Comparison of ENCODE assay signal across 15 cellular contexts in the genomic region with DNA sequence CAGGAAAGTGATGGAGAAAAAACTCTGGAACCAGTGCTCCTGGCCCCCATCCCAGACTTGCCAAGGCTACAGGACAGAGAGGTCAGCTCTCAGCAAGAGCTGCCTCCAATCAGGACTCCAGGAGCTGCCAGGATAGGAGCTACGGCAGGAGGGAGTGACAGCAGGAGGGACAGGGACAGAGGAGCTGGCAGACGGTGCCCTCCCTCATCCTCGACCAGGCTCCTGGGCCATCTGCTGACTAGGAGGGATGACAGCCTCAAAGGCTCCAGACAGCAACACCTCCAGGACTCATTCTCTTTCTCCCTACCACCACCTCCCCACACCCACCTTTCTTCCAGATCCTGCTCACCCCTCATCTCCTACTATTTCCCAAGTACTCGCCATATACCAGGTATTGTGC. TPM values are rescaled to one million over a fixed set of nuclear protein-coding genes. Genes with fewer than 3 reads are reported as not detected.
DNase-seq lines count a peak whose midpoint lies in the region.
"Had no signal": no experiment of that assay in that cellular context is flagged by ENCODE, and none has a peak within 500 bp of the region (broad histone marks: within the 10 kb centered on the region; RNA-seq: fewer than 3 reads in every experiment).

No MANE protein-coding gene starts in this region.

- peak; percentile 18 for DNase-seq in DMS 273 treated with DMSO at 0.1 percent for 48 hours (lab: John Stamatoyannopoulos, UW)
- DNase-seq in NCI-H524 (lab: John Stamatoyannopoulos, UW), result peak; percentile 70 to 89
- DNase-seq in cerebellum (ENCODE audit: low spot score), result peak; percentile 92
- DNase-seq in pons (ENCODE audit: low spot score), result peak; percentile 12
- DNase-seq in activated CD8-positive, alpha-beta memory T cell treated with anti-CD3 and anti-CD28 coated beads for 24 hours, result no peak
- no peak for DNase-seq in NCI-H1930 (lab: John Stamatoyannopoulos, UW)
- DNase-seq in NCI-H748 (lab: John Stamatoyannopoulos, UW; ENCODE audit: unreplicated experiment), result no peak
- DNase-seq: BE2C, GOT3, HCEC 1CT, IMR-90, NCI-H1105, NCI-H146, NCI-H510A, Right ventricle myocardium superior had no signal

RNA-seq across cellular contexts. Expression of a gene that starts 22.7 kb away (rescaled TPM):
- total RNA-seq in cerebellum, result 15.5 TPM
- total RNA-seq: IMR-90 had no signal

RNA-seq across cellular contexts. Expression of a gene that starts 47.2 kb away (rescaled TPM):
- 14.2 TPM for total RNA-seq in cerebellum

Comparison
In these comparisons a context has a peak if more than half of its experiments do, and no peak if none do; other contexts are left out.
1. DNase-seq: peak in DMS 273 treated with DMSO at 0.1 percent for 48 hours (single experiment), NCI-H524 (2 of 2), cerebellum (single experiment) and pons (single experiment); none in activated CD8-positive, alpha-beta memory T cell treated with anti-CD3 and anti-CD28 coated beads for 24 hours (single experiment), NCI-H1930 (0 of 2) and NCI-H748 (single experiment).